ENCODE assay signal across 8 cellular contexts in genomic region chr4:120922390-120923200, GRCh38. TPM values are rescaled to one million over a fixed set of nuclear protein-coding genes. Genes with fewer than 3 reads are reported as not detected.
DNase-seq lines count a peak whose midpoint lies in the region; ATAC-seq and TF ChIP-seq lines count a peak whose summit lies in the region.

TSS of gene PRDM5 (minus strand) at chr4:120922726. CDS start at chr4:120922608, 118 bp downstream.

- peaks cover 0 to 19% of the 10 kb centered on the region in 2 experiments; a peak in 2 of 4 replicates for H3K4me1 ChIP-seq in SK-N-SH (ENCODE audit: control insufficient read depth in 1 of 2, insufficient read depth in 2 of 2, low read depth in 1 of 2, low read length in 1 of 2)

- H3K4me1 Mint-ChIP-seq in T-helper 1 cell treated with Interleukin-12 subunit alpha and Interleukin-12 subunit beta and Interleukin-4 antibody, amounts not matched to agents 30 μg/mL and 1 μg/mL, for 36 hours (ENCODE audit: low read depth), result peaks cover 10% of the 10 kb centered on the region

- in situ Hi-C loops in brain microvascular endothelial cell (cut with HindIII; ENCODE audit: low pct_ligation_motif_present, low sequenced_read_pairs), result no loop called here

- H4K20me1 ChIP-seq in SK-N-SH (ENCODE audit: insufficient read depth), result no peaks in the 10 kb centered on the region

- TF ChIP-seq RAD21 in SK-N-SH (IDR thresholded peaks at IDR 0.05; ENCODE audit: low read length), result no peak

- ATAC-seq in GM18870 (IDR thresholded peaks at IDR 0.05; ENCODE audit: unreplicated experiment) (no peak), HG03175 (IDR thresholded peaks at IDR 0.05; ENCODE audit: unreplicated experiment) (no peak)

- H3K36me3 ChIP-seq in SK-N-SH (replicated peaks in 1 of 2; ENCODE audit: control insufficient read depth in 1 of 2, insufficient read depth in 2 of 2, low read length in 1 of 2), result no peaks in the 10 kb centered on the region
- no peaks in the 10 kb centered on the region for H3K36me3 ChIP-seq in brain microvascular endothelial cell (replicated peaks)

- DNase-seq in T-helper 1 cell (no peak), SK-N-SH (peak; percentile 88), brain microvascular endothelial cell (peak; percentile 16), hypothalamus (lab: John Stamatoyannopoulos, UW) (peak in 44 of 51 donors; percentile 2 to 64 (median 38)), posterior vena cava (ENCODE audit: low spot score) (peak; percentile 84)

- no peak for TF ChIP-seq EP300 in SK-N-SH (IDR thresholded peaks at IDR 0.05; ENCODE audit: borderline replicate concordance in 1 of 2, low read depth in 1 of 2, low read length in 1 of 2)

- no peaks in the 10 kb centered on the region for H3K9me3 Mint-ChIP-seq in T-helper 1 cell treated with Interleukin-12 subunit alpha and Interleukin-12 subunit beta and Interleukin-4 antibody, amounts not matched to agents 30 μg/mL and 1 μg/mL, for 36 hours

- CTCF ChIA-PET in SK-N-SH (lab: Yijun Ruan, JAX), result interaction anchor here (0.7 to 3.7 kb wide), 5 partner anchors 78 to 204 kb away, joined by 3 to 15 read pairs (median 4); no protein-coding TSS in a partner anchor

- no peaks in the 10 kb centered on the region for H3K9me3 ChIP-seq in SK-N-SH

- TF ChIP-seq CTCF in SK-N-SH (IDR thresholded peaks at IDR 0.05) (peak; percentile 20; the same call in 1 of the 2 replicates), brain microvascular endothelial cell (IDR thresholded peaks at IDR 0.05; ENCODE audit: low read depth, low read length, missing control alignments) (peak; percentile 55)

- POLR2A ChIA-PET in SK-N-SH (lab: Yijun Ruan, JAX), result no interaction called here

- no peaks in the 10 kb centered on the region; the same call in 1 of the 2 replicates for H3K79me2 ChIP-seq in SK-N-SH (ENCODE audit: insufficient read depth)

- H3K27ac ChIP-seq in SK-N-SH (ENCODE audit: low read depth in 2 of 2, low read length in 1 of 2) (peak within 1 kb of the TSS; percentile 61 to 93), brain microvascular endothelial cell (peak within 1 kb of the TSS; percentile 11)

- H3K27me3 ChIP-seq in SK-N-SH (ENCODE audit: insufficient read depth) (no peaks in the 10 kb centered on the region), brain microvascular endothelial cell (replicated peaks) (no peaks in the 10 kb centered on the region)

- no peak within 1 kb of the TSS for H3K27ac Mint-ChIP-seq in T-helper 1 cell treated with Interleukin-12 subunit alpha and Interleukin-12 subunit beta and Interleukin-4 antibody, amounts not matched to agents 30 μg/mL and 1 μg/mL, for 36 hours

- H3K4me2 ChIP-seq in SK-N-SH, result peak within 1 kb of the TSS; percentile 72

- H3K9me2 ChIP-seq in SK-N-SH, result no peaks in the 10 kb centered on the region

- peaks cover 63% of the 10 kb centered on the region for H3K27me3 Mint-ChIP-seq in T-helper 1 cell treated with Interleukin-12 subunit alpha and Interleukin-12 subunit beta and Interleukin-4 antibody, amounts not matched to agents 30 μg/mL and 1 μg/mL, for 36 hours (ENCODE audit: low read depth)

- H3K4me3 ChIP-seq in SK-N-SH (ENCODE audit: low read depth in 2 of 2, low read length in 1 of 2) (peak within 1 kb of the TSS; percentile 75 to 83), brain microvascular endothelial cell (ENCODE audit: low read depth, low read length) (peak within 1 kb of the TSS; percentile 72)

- peak within 1 kb of the TSS; percentile 93 for H2AFZ ChIP-seq in SK-N-SH (ENCODE audit: low read depth)

- peak within 1 kb of the TSS; percentile 67 for H3K9ac ChIP-seq in SK-N-SH

- 2% methylated on average over 11 of the region's 85 CpGs for whole genome bisulfite sequencing in SK-N-SH (ENCODE audit: low lambda C conversion rate)

- no peaks in the 10 kb centered on the region for H3K36me3 Mint-ChIP-seq in T-helper 1 cell treated with Interleukin-12 subunit alpha and Interleukin-12 subunit beta and Interleukin-4 antibody, amounts not matched to agents 30 μg/mL and 1 μg/mL, for 36 hours (ENCODE audit: low read depth)

- peak within 1 kb of the TSS; percentile 80 for H3K4me3 Mint-ChIP-seq in T-helper 1 cell treated with Interleukin-12 subunit alpha and Interleukin-12 subunit beta and Interleukin-4 antibody, amounts not matched to agents 30 μg/mL and 1 μg/mL, for 36 hours

- intact Hi-C loops in posterior vena cava (cut with DNase I), result no loop called here

- H3F3A ChIP-seq in SK-N-SH (replicated peaks; ENCODE audit: insufficient read depth), result peaks cover 22% of the 10 kb centered on the region

TF ChIP-seq in SK-N-SH, 30 proteins besides CTCF, POLR2A, EP300 and RAD21:
- 0 out of 2 replicates have a peak, but pooled peaks have one; percentile 36 for TF ChIP-seq TAF1 (IDR thresholded peaks at IDR 0.05; ENCODE audit: borderline replicate concordance, low read depth, low read length)
- TF ChIP-seq, protein P1, sequence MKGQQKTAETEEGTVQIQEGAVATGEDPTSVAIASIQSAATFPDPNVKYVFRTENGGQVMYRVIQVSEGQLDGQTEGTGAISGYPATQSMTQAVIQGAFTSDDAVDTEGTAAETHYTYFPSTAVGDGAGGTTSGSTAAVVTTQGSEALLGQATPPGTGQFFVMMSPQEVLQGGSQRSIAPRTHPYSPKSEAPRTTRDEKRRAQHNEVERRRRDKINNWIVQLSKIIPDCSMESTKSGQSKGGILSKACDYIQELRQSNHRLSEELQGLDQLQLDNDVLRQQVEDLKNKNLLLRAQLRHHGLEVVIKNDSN (IDR thresholded peaks at IDR 0.05; ENCODE audit: borderline replicate concordance, low read depth), result no peak
- no peak for TF ChIP-seq FOXJ3 (CRISPR knock-in tag; IDR thresholded peaks at IDR 0.05)
- TF ChIP-seq SMC3 (IDR thresholded peaks at IDR 0.05; ENCODE audit: low read depth, low read length), result 0 out of 2 replicates have a peak, but pooled peaks have one; percentile 11
- no peak for TF ChIP-seq RFX5 (IDR thresholded peaks at IDR 0.05; ENCODE audit: low read length)

RNA-seq across cellular contexts. Expression of gene PRDM5, which starts in this region (rescaled TPM):
- polyA plus RNA-seq in SK-N-SH (2012; rRNA removed), result 3.8 and 5.4 TPM in 2 replicates
- 3.9 and 4.2 TPM in 2 replicates for polyA plus RNA-seq in SK-N-SH (2012; cell fraction: cytosol; rRNA removed)
- 6.0 and 11.5 TPM in 2 replicates for polyA plus RNA-seq in SK-N-SH (2012; cell fraction: nucleus; rRNA removed)
- 10 to 100 TPM; 16.3 to 19.4 TPM for total RNA-seq in posterior vena cava

Comparison
In these comparisons a context has a peak if more than half of its experiments do, and no peak if none do; other contexts are left out.
1. DNase-seq: peak in SK-N-SH (single experiment), brain microvascular endothelial cell (single experiment), hypothalamus (44 of 51) and posterior vena cava (single experiment); none in T-helper 1 cell (0 of 5).